30 cellular contexts compared by ENCODE assay signal in genomic region chr1:169144941-169145626, GRCh38. TPM values are rescaled to one million over a fixed set of nuclear protein-coding genes. Genes with fewer than 3 reads are reported as not detected.
DNase-seq lines count a peak whose midpoint lies in the region; ATAC-seq and TF ChIP-seq lines count a peak whose summit lies in the region.
"Had no signal": no experiment of that assay in that cellular context is flagged by ENCODE, and none has a peak within 500 bp of the region (broad histone marks: within the 10 kb centered on the region; RNA-seq: fewer than 3 reads in every experiment).

No MANE protein-coding gene starts in this region.

- H3K4me3 Mint-ChIP-seq in T-helper 17 cell (no peak overlapping the region), osteocyte (ENCODE audit: unreplicated experiment) (no peak overlapping the region)
- H3K4me3 Mint-ChIP-seq: activated B cell treated with CpG ODN at 0.5 μM for 24 hours; activated CD4-positive, alpha-beta T cell treated with anti-CD3 and anti-CD28 coated beads, Interleukin-2, amount 10 ng/mL, durations not matched to agents 7 days and 5 days; activated naive CD8-positive, alpha-beta T cell; immature natural killer cell; neural progenitor cell had no signal

- H3K4me1 ChIP-seq in liver (ENCODE audit: control insufficient read depth in 4 of 4, insufficient read depth in 4 of 4, low read length in 3 of 4): peaks cover 15 to 39% (median 31%) of the 10 kb centered on the region in 4 donors
- H3K4me1 ChIP-seq: left lung, neural progenitor cell, upper lobe of right lung had no signal

- peak overlapping the region; percentile 17 to 36 for H3K9ac ChIP-seq in liver (ENCODE audit: low read depth in 1 of 2, low read length in 2 of 2)
- H3K9ac ChIP-seq: neural progenitor cell had no signal

- 32% methylated on average over 7 of the region's 7 CpGs for WGBS in liver

- H3K27me3 Mint-ChIP-seq in T-helper 17 cell (no peaks in the 10 kb centered on the region), osteocyte (ENCODE audit: unreplicated experiment) (no peaks in the 10 kb centered on the region)
- H3K27me3 Mint-ChIP-seq: activated B cell treated with CpG ODN at 0.5 μM for 24 hours; activated CD4-positive, alpha-beta T cell treated with anti-CD3 and anti-CD28 coated beads, Interleukin-2, amount 10 ng/mL, durations not matched to agents 7 days and 5 days; activated naive CD8-positive, alpha-beta T cell had no signal

- no peaks in the 10 kb centered on the region for H3K9me3 ChIP-seq in liver (ENCODE audit: control insufficient read depth in 4 of 4, low read length in 3 of 4)
- H3K9me3 ChIP-seq in T-helper 17 cell (ENCODE audit: control insufficient read depth, low read length, poor library complexity, severe bottlenecking): no peaks in the 10 kb centered on the region
- H3K9me3 ChIP-seq: left lung, MG63, upper lobe of right lung had no signal

- TF ChIP-seq RAD21 in liver (IDR thresholded peaks at IDR 0.05): peak in 1 of 2 donors; percentile 9

- H3K27ac ChIP-seq in cingulate gyrus (ENCODE audit: low read depth, low read length) (peak overlapping the region; percentile 39), liver (ENCODE audit: low read depth in 1 of 2, low read length in 2 of 2) (peak overlapping the region; percentile 75 to 86), substantia nigra (ENCODE audit: low read depth, low read length, poor library complexity, severe bottlenecking) (peak overlapping the region; percentile 59)
- H3K27ac ChIP-seq: left lung, neural progenitor cell, upper lobe of right lung had no signal

- peak overlapping the region in 2 of 3 donors; percentile 29 to 44 for H3K4me3 ChIP-seq in liver (ENCODE audit: low read depth in 1 of 3, low read length in 3 of 3)
- H3K4me3 ChIP-seq: left lung, MG63, neural progenitor cell, upper lobe of right lung had no signal

- H3K27me3 ChIP-seq in liver (ENCODE audit: control insufficient read depth in 4 of 4, insufficient read depth in 4 of 4, low read length in 3 of 4): no peaks in the 10 kb centered on the region
- H3K27me3 ChIP-seq: left lung, MG63, neural progenitor cell, upper lobe of right lung had no signal

- H3K4me1 Mint-ChIP-seq in T-helper 17 cell (peaks cover 3% of the 10 kb centered on the region), osteocyte (ENCODE audit: unreplicated experiment) (peaks cover 27% of the 10 kb centered on the region)
- H3K4me1 Mint-ChIP-seq: activated B cell treated with CpG ODN at 0.5 μM for 24 hours; activated CD4-positive, alpha-beta T cell treated with anti-CD3 and anti-CD28 coated beads, Interleukin-2, amount 10 ng/mL, durations not matched to agents 7 days and 5 days; immature natural killer cell had no signal

- DNase-seq in NCI-H2081 treated with DMSO at 0.1 percent for 48 hours (lab: John Stamatoyannopoulos, UW) (peak; percentile 14), substantia nigra (lab: John Stamatoyannopoulos, UW) (no peak), T-helper 17 cell (no peak), osteocyte (ENCODE audit: extremely low spot score, unreplicated experiment) (no peak)
- no peak for DNase-seq in activated T-cell treated with anti-CD3 and anti-CD28 coated beads, Interleukin-2, amount 50 U/mL, for 48 hours
- DNase-seq: activated B cell treated with CpG ODN at 0.5 μM for 24 hours; activated CD4-positive, alpha-beta T cell treated with anti-CD3 and anti-CD28 coated beads, Interleukin-2, amount 10 ng/mL, durations not matched to agents 7 days and 5 days; activated effector memory CD4-positive, alpha-beta T cell treated with anti-CD3 and anti-CD28 coated beads, Interleukin-2, amount 50 U/mL, for 16 hours; activated T-cell treated with anti-CD3 and anti-CD28 coated beads, Interleukin-2, amount 50 U/mL, for 1 hour; aorta; C1 segment of cervical spinal cord; DND-41; effector CD4-positive, alpha-beta T cell; GF-D8; immature natural killer cell; KG1; left lung; MG63; NCI-H1105 treated with DMSO at 0.1 percent for 48 hours; NCI-H2029 treated with DMSO at 0.1 percent for 48 hours; NCI-H345; posterior cingulate gyrus; right cardiac atrium; stimulated activated CD4-positive, alpha-beta T cell treated with anti-CD3 and anti-CD28 coated beads, Interleukin-4, amount 100 ng/mL, for 1 hour; upper lobe of right lung had no signal

- no peaks in the 10 kb centered on the region for H3K36me3 Mint-ChIP-seq in T-helper 17 cell (ENCODE audit: low read depth)
- H3K36me3 Mint-ChIP-seq in osteocyte (ENCODE audit: unreplicated experiment): no peaks in the 10 kb centered on the region
- H3K36me3 Mint-ChIP-seq: immature natural killer cell, neural progenitor cell had no signal

- no peaks in the 10 kb centered on the region for H3K36me3 ChIP-seq in liver (ENCODE audit: control insufficient read depth in 4 of 4, insufficient read depth in 3 of 4, low read depth in 1 of 4, low read length in 3 of 4)
- H3K36me3 ChIP-seq: left lung, MG63, neural progenitor cell, upper lobe of right lung had no signal

- ATAC-seq in HG03280 (IDR thresholded peaks at IDR 0.05; ENCODE audit: unreplicated experiment) (no peak), T-helper 17 cell (no peak)
- ATAC-seq: left lung, right cardiac atrium, upper lobe of right lung had no signal

- H3K9me3 Mint-ChIP-seq in osteocyte (ENCODE audit: unreplicated experiment): no peaks in the 10 kb centered on the region
- H3K9me3 Mint-ChIP-seq: activated B cell treated with CpG ODN at 0.5 μM for 24 hours; activated CD4-positive, alpha-beta T cell treated with anti-CD3 and anti-CD28 coated beads, Interleukin-2, amount 10 ng/mL, durations not matched to agents 7 days and 5 days; immature natural killer cell; neural progenitor cell had no signal

- TF ChIP-seq CTCF in liver (IDR thresholded peaks at IDR 0.05; ENCODE audit: low read depth, low read length, missing input control) (no peak), osteocyte (IDR thresholded peaks at IDR 0.05) (no peak)

- H3K27ac Mint-ChIP-seq in T-helper 17 cell (no peak overlapping the region), osteocyte (ENCODE audit: unreplicated experiment) (no peak overlapping the region)
- H3K27ac Mint-ChIP-seq: activated B cell treated with CpG ODN at 0.5 μM for 24 hours; activated CD4-positive, alpha-beta T cell treated with anti-CD3 and anti-CD28 coated beads, Interleukin-2, amount 10 ng/mL, durations not matched to agents 7 days and 5 days; activated naive CD8-positive, alpha-beta T cell; immature natural killer cell; neural progenitor cell had no signal

TF ChIP-seq in liver, 16 proteins besides CTCF, POLR2A, EP300 and RAD21 (continues in another document):
- TF ChIP-seq RXRA (IDR thresholded peaks at IDR 0.05) (peak in 1 of 2 donors; percentile 33), FOXA1 (IDR thresholded peaks at IDR 0.05) (no peak), SP1 (IDR thresholded peaks at IDR 0.05) (peak; percentile 85), YY1 (IDR thresholded peaks at IDR 0.05) (peak; percentile 76), REST (IDR thresholded peaks at IDR 0.05) (peak; percentile 64), ATF3 (IDR thresholded peaks at IDR 0.05) (no peak), MAX (IDR thresholded peaks at IDR 0.05) (no peak), JUND (IDR thresholded peaks at IDR 0.05) (peak in 1 of 2 donors; percentile 23), GABPA (IDR thresholded peaks at IDR 0.05 in 1 of 2, conservative IDR thresholded peaks at IDR 0.05 in 1 of 2) (no peak), ZBTB33 (IDR thresholded peaks at IDR 0.05) (peak; percentile 72)

RNA-seq across cellular contexts. Expression of gene ATP1B1, which starts 38.6 kb away (rescaled TPM):
- total RNA-seq in liver: 10 to 100 TPM; 36.1 to 53.8 TPM
- polyA plus RNA-seq in liver: 10 to 100 TPM; 39.1 to 57.0 TPM
- total RNA-seq in T-helper 17 cell: 1 to 10 TPM; 3.5 to 7.1 TPM
- 42.0 and 45.5 TPM in 2 replicates for total RNA-seq in osteocyte
